Comparison of ENCODE assay signal across 10 cellular contexts in genomic region chr7:32275216-32275979, GRCh38.
DNase-seq lines count a peak whose midpoint lies in the region; ATAC-seq and TF ChIP-seq lines count a peak whose summit lies in the region.
"Had no signal": no experiment of that assay in that cellular context is flagged by ENCODE, and none has a peak within 500 bp of the region (broad histone marks: within the 10 kb centered on the region; RNA-seq: fewer than 3 reads in every experiment).

No MANE protein-coding gene starts in this region.

- no peaks in the 10 kb centered on the region for H3K36me3 ChIP-seq in lower lobe of right lung
- H3K36me3 ChIP-seq: esophagus muscularis mucosa had no signal

- no peak for TF ChIP-seq POLR2A in GM18505 (IDR thresholded peaks at IDR 0.05; ENCODE audit: borderline replicate concordance, extremely low read depth, insufficient read depth, insufficient read length)

- intact Hi-C loops in lower lobe of right lung (cut with DNase I): no loop called here

- H3K4me1 ChIP-seq in lower lobe of right lung: no peaks in the 10 kb centered on the region
- H3K4me1 ChIP-seq: esophagus muscularis mucosa had no signal

- no peak overlapping the region for H3K4me3 ChIP-seq in lower lobe of right lung
- H3K4me3 ChIP-seq: esophagus muscularis mucosa had no signal

- TF ChIP-seq CTCF in lower lobe of right lung (IDR thresholded peaks at IDR 0.05): no peak

- no peak overlapping the region for H3K27ac ChIP-seq in lower lobe of right lung
- H3K27ac ChIP-seq: esophagus muscularis mucosa had no signal

- DNase-seq in A172 (ENCODE audit: low spot score) (peak; percentile 10), RPMI7951 (ENCODE audit: low read depth) (peak; percentile 28), 8988T (no peak), activated gamma-delta T cell (lab: John Stamatoyannopoulos, UW) (no peak), lower lobe of right lung (no peak)
- DNase-seq: NCI-H1930 had no signal

- no peaks in the 10 kb centered on the region for H3K9me3 ChIP-seq in lower lobe of right lung
- H3K9me3 ChIP-seq: esophagus muscularis mucosa had no signal

- ATAC-seq in GM18909 (IDR thresholded peaks at IDR 0.05; ENCODE audit: poor library complexity, unreplicated experiment) (peak; percentile 88), HG03095 (IDR thresholded peaks at IDR 0.05; ENCODE audit: unreplicated experiment) (peak; percentile 56), lower lobe of right lung (no peak), GM18505 (IDR thresholded peaks at IDR 0.05; ENCODE audit: unreplicated experiment) (no peak)

- peaks cover 13% of the 10 kb centered on the region for H3K27me3 ChIP-seq in lower lobe of right lung (ENCODE audit: low read depth)
- H3K27me3 ChIP-seq: esophagus muscularis mucosa had no signal

Comparison
In these comparisons a context has a peak if more than half of its experiments do, and no peak if none do; other contexts are left out.
1. DNase-seq: peak in A172 (single experiment) and RPMI7951 (single experiment); none in 8988T (single experiment), activated gamma-delta T cell (single experiment) and lower lobe of right lung (single experiment).
2. ATAC-seq: peak in GM18909 (single experiment) and HG03095 (single experiment); none in lower lobe of right lung (0 of 2) and GM18505 (single experiment).